ENCODE assay signal across 7 cellular contexts in genomic region chr11:67303132-67303988, GRCh38. TPM values are rescaled to one million over a fixed set of nuclear protein-coding genes. Genes with fewer than 3 reads are reported as not detected.
A peak's percentile ranks its signal among the peaks of the same experiment; 100 is the strongest.
DNase-seq lines count a peak whose midpoint lies in the region; ATAC-seq and TF ChIP-seq lines count a peak whose summit lies in the region.

Gene SSH3, plus strand, starts transcription at chr11:67303530. Its CDS starts 96 bp downstream, at chr11:67303626.

- CTCF ChIA-PET in activated CD8-positive, alpha-beta T cell treated with anti-CD3 and anti-CD28 coated beads for 36 hours (lab: Charles Lee): interaction anchor here (0.8 to 4.5 kb wide), 10 partner anchors 10 to 50 kb away, joined by 3 to 23 read pairs (median 4); partner anchors contain the start of genes ANKRD13D and POLD4

- peak; percentile 91 for DNase-seq in GM03348 (ENCODE audit: low spot score)
- peak; percentile 89 for DNase-seq in NCI-H146 treated with DMSO at 0.1 percent for 48 hours (lab: John Stamatoyannopoulos, UW; ENCODE audit: unreplicated experiment)
- DNase-seq in activated CD8-positive, alpha-beta T cell treated with anti-CD3 and anti-CD28 coated beads for 36 hours: peak; percentile 57
- peak; percentile 92 for DNase-seq in lower lobe of right lung
- DNase-seq in stomach: peak; percentile 91

- POLR2A ChIA-PET in activated CD8-positive, alpha-beta T cell treated with anti-CD3 and anti-CD28 coated beads for 36 hours (lab: Charles Lee): interaction anchor here (0.6 to 6.9 kb wide), 13 partner anchors 13 to 99 kb away, joined by 3 to 88 read pairs (median 3); partner anchors contain the start of gene ANKRD13D

- peaks cover 29% of the 10 kb centered on the region for H3K4me1 ChIP-seq in lower lobe of right lung
- peaks cover 26 to 41% (median 36%) of the 10 kb centered on the region in 4 donors for H3K4me1 ChIP-seq in stomach

- H3K27ac Mint-ChIP-seq in activated CD8-positive, alpha-beta T cell treated with anti-CD3 and anti-CD28 coated beads for 36 hours: no peak within 1 kb of the TSS

- intact Hi-C loops in activated CD8-positive, alpha-beta T cell treated with anti-CD3 and anti-CD28 coated beads for 36 hours (cut with micrococcal nuclease): no loop called here
- intact Hi-C loops in lower lobe of right lung (cut with DNase I) (no loop called here), stomach (cut with DNase I; ENCODE audit: low total_unique reads) (no loop called here)

- peak within 1 kb of the TSS; percentile 98 for H3K4me3 ChIP-seq in lower lobe of right lung
- H3K4me3 ChIP-seq in stomach: peak within 1 kb of the TSS; percentile 75 to 94 (median 92)

- H3K36me3 Mint-ChIP-seq in activated CD8-positive, alpha-beta T cell treated with anti-CD3 and anti-CD28 coated beads for 36 hours (ENCODE audit: low read depth): peaks cover 18% of the 10 kb centered on the region

- no peak for TF ChIP-seq EP300 in stomach (IDR thresholded peaks at IDR 0.05)

- H3K36me3 ChIP-seq in lower lobe of right lung (peaks cover 56% of the 10 kb centered on the region), stomach (peaks cover 29 to 60% (median 52%) of the 10 kb centered on the region in 4 donors)

- WGBS in stomach, 5 donors: 0 to 4% (median 1%) methylated on average over 9 to 83 of the region's 83 CpGs

- TF ChIP-seq CTCF in activated CD8-positive, alpha-beta T cell treated with anti-CD3 and anti-CD28 coated beads for 36 hours (IDR thresholded peaks at IDR 0.05): no peak
- no peak for TF ChIP-seq CTCF in lower lobe of right lung (IDR thresholded peaks at IDR 0.05)
- no peak for TF ChIP-seq CTCF in stomach (IDR thresholded peaks at IDR 0.05)

- H3K4me1 Mint-ChIP-seq in activated CD8-positive, alpha-beta T cell treated with anti-CD3 and anti-CD28 coated beads for 36 hours (ENCODE audit: low read depth): peaks cover 11% of the 10 kb centered on the region

- H3K27me3 ChIP-seq in lower lobe of right lung (ENCODE audit: low read depth): no peaks in the 10 kb centered on the region
- no peaks in the 10 kb centered on the region for H3K27me3 ChIP-seq in stomach

- no peak for TF ChIP-seq POLR2A in stomach (IDR thresholded peaks at IDR 0.05)

- peak within 1 kb of the TSS; percentile 85 for H3K27ac ChIP-seq in lower lobe of right lung
- H3K27ac ChIP-seq in stomach: peak within 1 kb of the TSS; percentile 86 to 96 (median 89)

- H3K4me3 Mint-ChIP-seq in activated CD8-positive, alpha-beta T cell treated with anti-CD3 and anti-CD28 coated beads for 36 hours: peak within 1 kb of the TSS; percentile 59

- no peaks in the 10 kb centered on the region for H3K27me3 Mint-ChIP-seq in activated CD8-positive, alpha-beta T cell treated with anti-CD3 and anti-CD28 coated beads for 36 hours

- no peaks in the 10 kb centered on the region for H3K9me3 Mint-ChIP-seq in activated CD8-positive, alpha-beta T cell treated with anti-CD3 and anti-CD28 coated beads for 36 hours

- in situ Hi-C loops in endometrial microvascular endothelial cells (cut with HindIII; ENCODE audit: inconsistent ontology term, low pct_unique_long_range_greater_than_20kb, low sequenced_read_pairs): no loop called here

- H3K9me3 ChIP-seq in lower lobe of right lung: no peaks in the 10 kb centered on the region
- no peaks in the 10 kb centered on the region for H3K9me3 ChIP-seq in stomach

- ATAC-seq in activated CD8-positive, alpha-beta T cell treated with anti-CD3 and anti-CD28 coated beads for 36 hours: peak; percentile 84
- ATAC-seq in lower lobe of right lung (peak; percentile 95 to 97), GM21825 (IDR thresholded peaks at IDR 0.05; ENCODE audit: unreplicated experiment) (no peak)

RNA-seq across cellular contexts. Expression of gene SSH3, which starts in this region (rescaled TPM):
- total RNA-seq in activated CD8-positive, alpha-beta T cell treated with anti-CD3 and anti-CD28 coated beads for 36 hours: 1 to 10 TPM; 7.4 to 9.1 TPM
- total RNA-seq in endometrial microvascular endothelial cells (ENCODE audit: inconsistent ontology term) (10.1 TPM), lower lobe of right lung (37.7 TPM), stomach (100 to 1,000 TPM in 3 of 5 donors, 10 to 100 TPM in 2; 23.5 to 217 (median 103) TPM)
- 10 to 100 TPM; 18.8 to 34.3 (median 22.6) TPM for polyA plus RNA-seq in stomach
